8 cellular contexts compared by ENCODE assay signal in genomic region chr16:15055141-15056053, GRCh38. TPM values are rescaled to one million over a fixed set of nuclear protein-coding genes. Genes with fewer than 3 reads are reported as not detected.
DNase-seq lines count a peak whose midpoint lies in the region; ATAC-seq and TF ChIP-seq lines count a peak whose summit lies in the region.

No MANE protein-coding gene starts in this region.

- in situ Hi-C loops in astrocyte of the cerebellum (cut with HindIII; ENCODE audit: low sequenced_read_pairs): no loop called here

- TF ChIP-seq CTCF in AG10803 (conservative IDR thresholded peaks at IDR 0.05; ENCODE audit: low read length) (no peak), astrocyte of the cerebellum (IDR thresholded peaks at IDR 0.05; ENCODE audit: low read depth, low read length, missing control alignments) (peak; percentile 6), kidney epithelial cell (IDR thresholded peaks at IDR 0.05; ENCODE audit: insufficient read depth, low read length, poor library complexity, severe bottlenecking) (peak; percentile 10)

- DNase-seq in AG10803 (ENCODE audit: low read depth) (peak; percentile 34), NOMO-1 treated with dmso at 0.1 percent for 144 hours (lab: John Stamatoyannopoulos, UW; ENCODE audit: unreplicated experiment) (peak; percentile 6), astrocyte of the cerebellum (ENCODE audit: low read depth) (no peak), kidney epithelial cell (ENCODE audit: low read depth) (no peak), islet precursor cell (no peak)
- DNase-seq in stimulated activated CD4-positive, alpha-beta T cell treated with anti-CD3 and anti-CD28 coated beads, TNF-alpha, amount 100 ng/mL, for 48 hours (ENCODE audit: low read depth in 3 of 3): peak in 2 of 3 donors; percentile 6 to 27

- H3K27me3 ChIP-seq in kidney epithelial cell (ENCODE audit: control insufficient read depth, insufficient read depth, low read length): no peaks in the 10 kb centered on the region

- ATAC-seq in GM18519 (IDR thresholded peaks at IDR 0.05; ENCODE audit: low FRiP score, unreplicated experiment) (peak; percentile 41), HG02943 (IDR thresholded peaks at IDR 0.05; ENCODE audit: low read depth, unreplicated experiment) (peak; percentile 49)

- H3K36me3 ChIP-seq in kidney epithelial cell (ENCODE audit: control insufficient read depth, insufficient read depth, low read length): no peaks in the 10 kb centered on the region

- H3K4me3 ChIP-seq in AG10803 (ENCODE audit: low read length) (peak overlapping the region; percentile 93), astrocyte of the cerebellum (ENCODE audit: low read depth, low read length) (peak overlapping the region; percentile 97), kidney epithelial cell (ENCODE audit: low read depth, low read length) (peak overlapping the region; percentile 97)

RNA-seq across cellular contexts. Expression of gene NTAN1, which starts 0.5 kb away (rescaled TPM):
- total RNA-seq in kidney epithelial cell: 39.9 and 74.9 TPM in 2 replicates

RNA-seq across cellular contexts. Expression of gene RRN3, which starts 38.7 kb away (rescaled TPM):
- total RNA-seq in kidney epithelial cell: 34.8 and 40.3 TPM in 2 replicates

Comparison
In these comparisons a context has a peak if more than half of its experiments do, and no peak if none do; other contexts are left out.
1. DNase-seq: peak in AG10803 (single experiment), NOMO-1 treated with dmso at 0.1 percent for 144 hours (single experiment) and stimulated activated CD4-positive, alpha-beta T cell treated with anti-CD3 and anti-CD28 coated beads, TNF-alpha, amount 100 ng/mL, for 48 hours (2 of 3); none in astrocyte of the cerebellum (single experiment), kidney epithelial cell (single experiment) and islet precursor cell (single experiment).
2. Peak in every context shown above with its lines, with median percentiles within 50 percentile points of each other: H3K4me3 ChIP-seq.